1 cellular context compared by ENCODE assay signal in the genomic region with DNA sequence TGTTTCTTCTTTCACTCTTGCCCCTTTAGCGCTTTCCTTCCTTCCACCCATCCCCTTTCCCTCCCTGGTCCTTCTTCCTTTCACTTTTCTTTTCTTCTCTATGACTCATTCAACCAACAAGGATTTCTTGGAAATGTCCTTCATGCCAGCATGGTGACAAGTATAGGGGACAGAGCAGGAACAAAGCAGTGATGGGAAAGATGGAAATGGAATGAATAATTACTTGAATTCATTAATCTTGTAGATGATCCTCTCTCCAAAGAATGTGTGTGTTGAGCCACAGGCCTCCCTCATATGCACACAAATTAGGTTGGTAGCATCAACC.
A peak's percentile ranks its signal among the peaks of the same experiment; 100 is the strongest.
TF ChIP-seq lines count a peak whose summit lies in the region.

No MANE protein-coding gene starts in this region.

TF ChIP-seq in endothelial cell of umbilical vein, 7 proteins besides CTCF, POLR2A, EP300 and RAD21:
- TF ChIP-seq GATA2 (IDR thresholded peaks at IDR 0.05; ENCODE audit: insufficient read depth, insufficient read length, low read depth, low read length), result no peak
- peak; percentile 52 for TF ChIP-seq JUN (IDR thresholded peaks at IDR 0.05; ENCODE audit: borderline replicate concordance, insufficient read depth, insufficient read length, low read depth)
- TF ChIP-seq FOS (IDR thresholded peaks at IDR 0.05; ENCODE audit: borderline replicate concordance, insufficient read depth, low read length), result peak; percentile 55
- no peak for TF ChIP-seq EZH2 (IDR thresholded peaks at IDR 0.05; ENCODE audit: borderline replicate concordance, low read depth, low read length, severe bottlenecking)
- TF ChIP-seq POLR2AphosphoS5 (IDR thresholded peaks at IDR 0.05; ENCODE audit: insufficient read depth, low read depth, low read length), result peak; percentile 1
TF ChIP-seq in endothelial cell of umbilical vein: peak in this region for 3.
